ENCODE assay signal across 1 cellular context in genomic region chr19:10419646-10420443, GRCh38.
A peak's percentile ranks its signal among the peaks of the same experiment; 100 is the strongest.
TF ChIP-seq lines count a peak whose summit lies in the region.

No MANE protein-coding gene starts in this region.

TF ChIP-seq in K562, 482 proteins besides CTCF, POLR2A, EP300 and RAD21 (continued from another document and continues in another):
- TF ChIP-seq, protein P1, sequence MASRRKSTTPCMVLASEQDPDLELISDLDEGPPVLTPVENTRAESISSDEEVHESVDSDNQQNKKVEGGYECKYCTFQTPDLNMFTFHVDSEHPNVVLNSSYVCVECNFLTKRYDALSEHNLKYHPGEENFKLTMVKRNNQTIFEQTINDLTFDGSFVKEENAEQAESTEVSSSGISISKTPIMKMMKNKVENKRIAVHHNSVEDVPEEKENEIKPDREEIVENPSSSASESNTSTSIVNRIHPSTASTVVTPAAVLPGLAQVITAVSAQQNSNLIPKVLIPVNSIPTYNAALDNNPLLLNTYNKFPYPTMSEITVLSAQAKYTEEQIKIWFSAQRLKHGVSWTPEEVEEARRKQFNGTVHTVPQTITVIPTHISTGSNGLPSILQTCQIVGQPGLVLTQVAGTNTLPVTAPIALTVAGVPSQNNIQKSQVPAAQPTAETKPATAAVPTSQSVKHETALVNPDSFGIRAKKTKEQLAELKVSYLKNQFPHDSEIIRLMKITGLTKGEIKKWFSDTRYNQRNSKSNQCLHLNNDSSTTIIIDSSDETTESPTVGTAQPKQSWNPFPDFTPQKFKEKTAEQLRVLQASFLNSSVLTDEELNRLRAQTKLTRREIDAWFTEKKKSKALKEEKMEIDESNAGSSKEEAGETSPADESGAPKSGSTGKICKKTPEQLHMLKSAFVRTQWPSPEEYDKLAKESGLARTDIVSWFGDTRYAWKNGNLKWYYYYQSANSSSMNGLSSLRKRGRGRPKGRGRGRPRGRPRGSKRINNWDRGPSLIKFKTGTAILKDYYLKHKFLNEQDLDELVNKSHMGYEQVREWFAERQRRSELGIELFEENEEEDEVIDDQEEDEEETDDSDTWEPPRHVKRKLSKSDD (conservative IDR thresholded peaks at IDR 0.05; ENCODE audit: low read length): no peak
- peak; percentile 90; the same call in 1 of the 2 replicates for TF ChIP-seq GATAD2A (IDR thresholded peaks at IDR 0.05)
- TF ChIP-seq SNIP1 (IDR thresholded peaks at IDR 0.05; ENCODE audit: low read depth): no peak
- no peak for TF ChIP-seq MAFF (IDR thresholded peaks at IDR 0.05; ENCODE audit: low read length)
- TF ChIP-seq ZNF165 (CRISPR knock-in tag; IDR thresholded peaks at IDR 0.05; ENCODE audit: borderline replicate concordance): no peak
- TF ChIP-seq THRAP3 (IDR thresholded peaks at IDR 0.05; ENCODE audit: borderline replicate concordance): peak; percentile 28; the same call in 1 of the 2 replicates
- TF ChIP-seq CHD7 (IDR thresholded peaks at IDR 0.05; ENCODE audit: low read depth, low read length): no peak
- TF ChIP-seq YBX1 (IDR thresholded peaks at IDR 0.05): no peak
- TF ChIP-seq RB1 (IDR thresholded peaks at IDR 0.05; ENCODE audit: low read depth): no peak
- TF ChIP-seq ARNT (IDR thresholded peaks at IDR 0.05): peak; percentile 81 to 82; a peak in 2 of 4 replicates
- TF ChIP-seq CHAMP1 (IDR thresholded peaks at IDR 0.05): no peak
- TF ChIP-seq, protein P2, sequence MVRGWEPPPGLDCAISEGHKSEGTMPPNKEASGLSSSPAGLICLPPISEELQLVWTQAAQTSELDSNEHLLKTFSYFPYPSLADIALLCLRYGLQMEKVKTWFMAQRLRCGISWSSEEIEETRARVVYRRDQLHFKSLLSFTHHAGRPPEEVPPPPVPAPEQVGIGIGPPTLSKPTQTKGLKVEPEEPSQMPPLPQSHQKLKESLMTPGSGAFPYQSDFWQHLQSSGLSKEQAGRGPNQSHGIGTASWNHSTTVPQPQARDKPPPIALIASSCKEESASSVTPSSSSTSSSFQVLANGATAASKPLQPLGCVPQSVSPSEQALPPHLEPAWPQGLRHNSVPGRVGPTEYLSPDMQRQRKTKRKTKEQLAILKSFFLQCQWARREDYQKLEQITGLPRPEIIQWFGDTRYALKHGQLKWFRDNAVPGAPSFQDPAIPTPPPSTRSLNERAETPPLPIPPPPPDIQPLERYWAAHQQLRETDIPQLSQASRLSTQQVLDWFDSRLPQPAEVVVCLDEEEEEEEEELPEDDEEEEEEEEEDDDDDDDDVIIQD (CRISPR knock-in tag; IDR thresholded peaks at IDR 0.05): no peak
- TF ChIP-seq ETV6 (IDR thresholded peaks at IDR 0.05; ENCODE audit: borderline replicate concordance in 1 of 2, low read depth in 2 of 2, low read length in 1 of 2): peak in 1 of 2 experiments; percentile 24; a peak in 1 of 4 replicates
- no peak; the same call in 1 of the 2 replicates for TF ChIP-seq ETV6 (CRISPR knock-in tag; IDR thresholded peaks at IDR 0.05; ENCODE audit: borderline replicate concordance)
- no peak for TF ChIP-seq ADNP (tag; IDR thresholded peaks at IDR 0.05)
- no peak for TF ChIP-seq FOS (IDR thresholded peaks at IDR 0.05; ENCODE audit: extremely low read depth, insufficient read length)
- peak; percentile 87 for TF ChIP-seq VEZF1 (CRISPR knock-in tag; IDR thresholded peaks at IDR 0.05)
- no peak for TF ChIP-seq PREB (CRISPR knock-in tag; IDR thresholded peaks at IDR 0.05)
- TF ChIP-seq CEBPG (CRISPR knock-in tag; IDR thresholded peaks at IDR 0.05): no peak
- no peak for TF ChIP-seq CEBPG (tag; conservative IDR thresholded peaks at IDR 0.05 in 1 of 2, IDR thresholded peaks at IDR 0.05 in 1 of 2)
- TF ChIP-seq RAD51 (IDR thresholded peaks at IDR 0.05; ENCODE audit: borderline replicate concordance, low read depth): peak; percentile 64
- TF ChIP-seq NR2C2 (CRISPR knock-in tag; IDR thresholded peaks at IDR 0.05): no peak
- TF ChIP-seq NR2C2 (tag; IDR thresholded peaks at IDR 0.05): no peak
- no peak for TF ChIP-seq HSF4 (CRISPR knock-in tag; IDR thresholded peaks at IDR 0.05; ENCODE audit: borderline replicate concordance)
- no peak for TF ChIP-seq NFIX (CRISPR knock-in tag; IDR thresholded peaks at IDR 0.05; ENCODE audit: low read depth)
- no peak; a peak in 1 of 4 replicates for TF ChIP-seq TRIM24 (IDR thresholded peaks at IDR 0.05)
- TF ChIP-seq TAF1 (IDR thresholded peaks at IDR 0.05; ENCODE audit: control insufficient read depth, extremely low read depth, insufficient read depth, low read length, severe bottlenecking): peak; percentile 48
- TF ChIP-seq NCOA6 (IDR thresholded peaks at IDR 0.05): no peak
- no peak for TF ChIP-seq SRF (CRISPR knock-in tag; IDR thresholded peaks at IDR 0.05)
- TF ChIP-seq FUS (optimal IDR thresholded peaks at IDR 0.05; ENCODE audit: low read depth, low read length): no peak
- TF ChIP-seq ZNF511 (CRISPR knock-in tag; IDR thresholded peaks at IDR 0.05): no peak; the same call in 1 of the 2 replicates
- TF ChIP-seq ZNF175 (CRISPR knock-in tag; IDR thresholded peaks at IDR 0.05; ENCODE audit: low read depth): no peak
